Comparison of ENCODE assay signal across 8 cellular contexts in the genomic region with DNA sequence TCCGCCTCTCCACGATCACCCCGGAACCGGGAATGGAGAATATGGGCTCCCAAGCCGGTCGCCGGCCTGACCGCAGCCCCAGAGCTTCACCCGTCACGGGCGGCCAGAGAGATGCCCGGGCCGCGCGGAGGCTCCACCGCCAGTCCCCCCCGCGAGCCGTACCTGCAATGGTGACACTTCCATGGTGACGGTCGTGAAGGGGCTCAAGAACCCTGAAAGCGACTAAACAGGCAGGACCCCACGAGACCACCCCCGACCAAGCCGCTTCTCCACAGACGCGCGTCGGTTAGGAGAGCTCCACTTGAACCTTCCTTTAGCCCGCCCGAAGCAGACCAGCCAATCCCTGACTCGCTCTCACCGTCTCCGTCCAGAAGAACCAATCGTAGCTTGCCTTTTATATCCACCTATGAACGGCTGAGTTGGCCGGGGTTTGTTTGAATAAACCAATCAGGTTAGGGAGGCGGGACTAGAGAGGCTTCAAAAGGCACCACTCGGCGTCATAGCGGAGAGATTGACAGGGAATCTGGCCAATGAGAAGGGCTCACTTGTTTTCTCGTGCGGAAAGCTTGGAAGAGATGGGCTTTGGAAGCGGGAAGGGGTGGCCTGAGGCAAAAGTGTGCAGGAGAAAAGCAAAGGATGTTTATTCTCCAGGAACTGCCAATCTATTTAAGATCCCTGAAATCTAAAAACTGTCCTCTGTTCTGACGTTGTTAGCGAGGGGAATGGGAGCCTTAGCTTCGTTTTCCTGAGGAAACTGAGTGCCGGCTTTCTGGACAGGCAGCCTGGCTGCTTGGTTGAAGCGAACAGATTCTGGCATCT. TPM values are rescaled to one million over a fixed set of nuclear protein-coding genes. Genes with fewer than 3 reads are reported as not detected.
A peak's percentile ranks its signal among the peaks of the same experiment; 100 is the strongest.
DNase-seq lines count a peak whose midpoint lies in the region; ATAC-seq and TF ChIP-seq lines count a peak whose summit lies in the region.

A gene with protein sequence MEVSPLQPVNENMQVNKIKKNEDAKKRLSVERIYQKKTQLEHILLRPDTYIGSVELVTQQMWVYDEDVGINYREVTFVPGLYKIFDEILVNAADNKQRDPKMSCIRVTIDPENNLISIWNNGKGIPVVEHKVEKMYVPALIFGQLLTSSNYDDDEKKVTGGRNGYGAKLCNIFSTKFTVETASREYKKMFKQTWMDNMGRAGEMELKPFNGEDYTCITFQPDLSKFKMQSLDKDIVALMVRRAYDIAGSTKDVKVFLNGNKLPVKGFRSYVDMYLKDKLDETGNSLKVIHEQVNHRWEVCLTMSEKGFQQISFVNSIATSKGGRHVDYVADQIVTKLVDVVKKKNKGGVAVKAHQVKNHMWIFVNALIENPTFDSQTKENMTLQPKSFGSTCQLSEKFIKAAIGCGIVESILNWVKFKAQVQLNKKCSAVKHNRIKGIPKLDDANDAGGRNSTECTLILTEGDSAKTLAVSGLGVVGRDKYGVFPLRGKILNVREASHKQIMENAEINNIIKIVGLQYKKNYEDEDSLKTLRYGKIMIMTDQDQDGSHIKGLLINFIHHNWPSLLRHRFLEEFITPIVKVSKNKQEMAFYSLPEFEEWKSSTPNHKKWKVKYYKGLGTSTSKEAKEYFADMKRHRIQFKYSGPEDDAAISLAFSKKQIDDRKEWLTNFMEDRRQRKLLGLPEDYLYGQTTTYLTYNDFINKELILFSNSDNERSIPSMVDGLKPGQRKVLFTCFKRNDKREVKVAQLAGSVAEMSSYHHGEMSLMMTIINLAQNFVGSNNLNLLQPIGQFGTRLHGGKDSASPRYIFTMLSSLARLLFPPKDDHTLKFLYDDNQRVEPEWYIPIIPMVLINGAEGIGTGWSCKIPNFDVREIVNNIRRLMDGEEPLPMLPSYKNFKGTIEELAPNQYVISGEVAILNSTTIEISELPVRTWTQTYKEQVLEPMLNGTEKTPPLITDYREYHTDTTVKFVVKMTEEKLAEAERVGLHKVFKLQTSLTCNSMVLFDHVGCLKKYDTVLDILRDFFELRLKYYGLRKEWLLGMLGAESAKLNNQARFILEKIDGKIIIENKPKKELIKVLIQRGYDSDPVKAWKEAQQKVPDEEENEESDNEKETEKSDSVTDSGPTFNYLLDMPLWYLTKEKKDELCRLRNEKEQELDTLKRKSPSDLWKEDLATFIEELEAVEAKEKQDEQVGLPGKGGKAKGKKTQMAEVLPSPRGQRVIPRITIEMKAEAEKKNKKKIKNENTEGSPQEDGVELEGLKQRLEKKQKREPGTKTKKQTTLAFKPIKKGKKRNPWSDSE (N-terminal part only) (minus strand): TSS at position 288 of the 819 bp plus-strand sequence. CDS start 105 bp downstream, at position 183.

- ATAC-seq in GM18498 (IDR thresholded peaks at IDR 0.05; ENCODE audit: unreplicated experiment) (peak; percentile 97), HG02885 (IDR thresholded peaks at IDR 0.05; ENCODE audit: poor library complexity, unreplicated experiment) (peak; percentile 97), left cardiac atrium (peak; percentile 100), upper lobe of right lung (peak; percentile 99)

- H3K4me1 ChIP-seq in upper lobe of right lung, result peaks cover 21% of the 10 kb centered on the region

- no peaks in the 10 kb centered on the region for H3K27me3 ChIP-seq in upper lobe of right lung

- no peaks in the 10 kb centered on the region for H3K36me3 ChIP-seq in upper lobe of right lung

- peak within 1 kb of the TSS; percentile 64 for H3K27ac ChIP-seq in upper lobe of right lung

- no peak for TF ChIP-seq CTCF in upper lobe of right lung (IDR thresholded peaks at IDR 0.05)

- H3K4me3 ChIP-seq in upper lobe of right lung, result peak within 1 kb of the TSS; percentile 65

- H3K9me3 ChIP-seq in upper lobe of right lung, result no peaks in the 10 kb centered on the region

- intact Hi-C loops in T-helper 1 cell treated with Interleukin-12 subunit alpha and Interleukin-12 subunit beta and Interleukin-4 antibody, amounts not matched to agents 30 ng/mL and 1 ng/mL, for 36 hours (cut with micrococcal nuclease), result loop anchor here (1.0 to 5.0 kb wide), 8 partner anchors 9 to 229 kb away; a partner anchor contains a TSS
- intact Hi-C loops in left cardiac atrium (cut with DNase I) (loop anchor here (5.0 to 10.0 kb wide), 3 partner anchors 53 to 116 kb away; a partner anchor contains a TSS), posterior vena cava (cut with DNase I) (loop anchor here (5.0 to 10.0 kb wide), 3 partner anchors 53 to 103 kb away; a partner anchor contains a TSS), upper lobe of right lung (cut with DNase I) (no loop called here)

- DNase-seq in NCI-H1694 (lab: John Stamatoyannopoulos, UW) (peak; percentile 100), amniotic epithelial cell (ENCODE audit: low read depth) (peak; percentile 99), left cardiac atrium (peak; percentile 95), posterior vena cava (ENCODE audit: low spot score) (peak; percentile 96), upper lobe of right lung (peak; percentile 90)

RNA-seq across cellular contexts. Expression of the gene that starts here (rescaled TPM):
- total RNA-seq in T-helper 1 cell treated with Interleukin-12 subunit alpha and Interleukin-12 subunit beta and Interleukin-4 antibody, amounts not matched to agents 30 ng/mL and 1 ng/mL, for 36 hours, result 269 and 270 TPM in 2 replicates
- total RNA-seq in left cardiac atrium (1 to 10 TPM in 1 of 2 donors, under 1 TPM in 1; 0.47 to 4.2 TPM), posterior vena cava (1 to 10 TPM; 1.1 to 2.2 TPM), upper lobe of right lung (3.3 TPM)

Comparison
In these comparisons a context has a peak if more than half of its experiments do, and no peak if none do; other contexts are left out.
1. Peak in every context shown above with its lines: DNase-seq, ATAC-seq, H3K4me3 ChIP-seq and H3K27ac ChIP-seq.
2. RNA of the gene that starts here (total RNA-seq): 269 to 270 TPM in T-helper 1 cell treated with Interleukin-12 subunit alpha and Interleukin-12 subunit beta and Interleukin-4 antibody, amounts not matched to agents 30 ng/mL and 1 ng/mL, for 36 hours; 0.47 to 4.2 TPM in left cardiac atrium, 3.3 TPM in upper lobe of right lung (single experiment) and 1.1 to 2.2 TPM in posterior vena cava; every median in the first group is over 10 times any median in the second.